9 cellular contexts compared by ENCODE assay signal in the genomic region with DNA sequence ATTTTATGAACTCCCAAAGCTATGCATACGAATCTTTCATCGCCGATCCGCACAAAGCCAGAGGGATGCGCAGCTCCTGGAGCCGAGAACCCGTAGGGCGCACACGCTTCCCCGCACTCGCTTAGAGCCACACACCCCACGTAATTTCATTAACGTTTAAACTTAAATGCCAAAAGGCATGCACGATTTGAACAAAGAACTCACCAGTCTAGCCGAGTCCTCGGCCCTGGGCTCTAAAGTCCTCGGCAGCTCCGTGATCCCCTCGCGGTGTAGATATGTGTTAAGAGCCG. TPM values are rescaled to one million over a fixed set of nuclear protein-coding genes. Genes with fewer than 3 reads are reported as not detected.
DNase-seq lines count a peak whose midpoint lies in the region; ATAC-seq and TF ChIP-seq lines count a peak whose summit lies in the region.
"Had no signal": no experiment of that assay in that cellular context is flagged by ENCODE, and none has a peak within 500 bp of the region (broad histone marks: within the 10 kb centered on the region; RNA-seq: fewer than 3 reads in every experiment).

No MANE protein-coding gene starts in this region.

- TF ChIP-seq CTCF in PC-3 (conservative IDR thresholded peaks at IDR 0.05; ENCODE audit: low read depth, low read length) (no peak; the same call in 1 of the 2 replicates), fibroblast of lung (conservative IDR thresholded peaks at IDR 0.05 in 1 of 2, IDR thresholded peaks at IDR 0.05 in 1 of 2; ENCODE audit: low read depth in 1 of 2, low read length in 2 of 2) (no peak), omental fat pad (IDR thresholded peaks at IDR 0.05) (no peak)

- H3K4me2 ChIP-seq in BLaER1 (peak overlapping the region; percentile 90), PC-3 (ENCODE audit: low read length) (peak overlapping the region; percentile 97), fibroblast of lung (ENCODE audit: extremely low read depth, insufficient read depth, low read length) (peak overlapping the region; percentile 73)

- H3K9me2 ChIP-seq in PC-3 (replicated peaks; ENCODE audit: low read length) = no peaks in the 10 kb centered on the region

- H3F3A ChIP-seq in PC-3 (ENCODE audit: low read length, unreplicated experiment) = no peaks in the 10 kb centered on the region

- H3K27ac ChIP-seq in BLaER1 (peak overlapping the region; percentile 95), PC-3 (ENCODE audit: low read length) (peak overlapping the region; percentile 90), fibroblast of lung (ENCODE audit: insufficient read depth, low read length) (peak overlapping the region; percentile 96)

- H3K36me3 ChIP-seq in BLaER1 (no peaks in the 10 kb centered on the region; the same call in 1 of the 2 replicates), PC-3 (ENCODE audit: low read depth, low read length) (no peaks in the 10 kb centered on the region), fibroblast of lung (ENCODE audit: control insufficient read depth, insufficient read depth, low read length) (no peaks in the 10 kb centered on the region)

- H3K4me3 ChIP-seq in BLaER1 (peak overlapping the region; percentile 95), PC-3 (ENCODE audit: low read length) (peak overlapping the region; percentile 96), fibroblast of lung (replicated peaks in 1 of 4; ENCODE audit: control extremely low read depth in 1 of 4, insufficient read depth in 1 of 4, low read depth in 3 of 4, low read length in 4 of 4) (peak overlapping the region; percentile 94 to 99 (median 95))

- POLR2A ChIA-PET in PC-3 (lab: Charles Lee; ENCODE audit: unreplicated experiment) = interaction anchor here (0.6 kb wide), 1 partner anchor 55 kb away, joined by 3 read pairs; no protein-coding TSS in a partner anchor

- peaks cover 33% of the 10 kb centered on the region for H4K20me1 ChIP-seq in BLaER1
- H4K20me1 ChIP-seq in PC-3 (ENCODE audit: low read length) = peaks cover 13% of the 10 kb centered on the region; the same call in 1 of the 2 replicates
- no peaks in the 10 kb centered on the region for H4K20me1 ChIP-seq in fibroblast of lung (ENCODE audit: control insufficient read depth, extremely low read depth, insufficient read depth, low read length)

- CTCF ChIA-PET in PC-3 (lab: Charles Lee) = interaction anchor here (1.5 kb wide), 1 partner anchor 57 kb away, joined by 6 read pairs; no protein-coding TSS in a partner anchor

- H3K27me3 ChIP-seq in BLaER1 (no peaks in the 10 kb centered on the region), PC-3 (ENCODE audit: low read length) (no peaks in the 10 kb centered on the region), fibroblast of lung (ENCODE audit: control insufficient read depth, insufficient read depth, low read length) (no peaks in the 10 kb centered on the region)

- TSS peak; percentile 65 for BruUV-seq in PC-3 (replicated peaks; lab: Mats Ljungman, UMichigan)

- H2AFZ ChIP-seq in PC-3 (ENCODE audit: low read length) = peak overlapping the region; percentile 87
- H2AFZ ChIP-seq in fibroblast of lung (ENCODE audit: low read length) = peak overlapping the region; percentile 52

- no peak for DNase-seq in PC-3
- no peak for DNase-seq in fibroblast of lung (ENCODE audit: low read depth in 2 of 2)
- no peak for DNase-seq in omental fat pad (ENCODE audit: low spot score)
- no peak for DNase-seq in MV-4-11 (lab: John Stamatoyannopoulos, UW)
- DNase-seq in AML-193 (lab: John Stamatoyannopoulos, UW) = no peak
- no peak for DNase-seq in ureter (ENCODE audit: low spot score)
- DNase-seq in UCSD-AML1 (lab: John Stamatoyannopoulos, UW; ENCODE audit: unreplicated experiment) = no peak
- DNase-seq: effector memory CD4-positive, alpha-beta T cell had no signal

- H3K9me3 ChIP-seq in BLaER1 (peaks cover 3% of the 10 kb centered on the region; the same call in 1 of the 2 replicates), PC-3 (ENCODE audit: low read length) (no peaks in the 10 kb centered on the region), fibroblast of lung (ENCODE audit: control insufficient read depth, insufficient read depth, low read depth, low read length) (no peaks in the 10 kb centered on the region)

- no peak; the same call in 1 of the 2 replicates for ATAC-seq in PC-3
- ATAC-seq in omental fat pad (ENCODE audit: low FRiP score) = peak; percentile 19

- H3K9ac ChIP-seq in BLaER1 = peak overlapping the region; percentile 94
- peak overlapping the region; percentile 87 for H3K9ac ChIP-seq in PC-3 (ENCODE audit: low read length)
- H3K9ac ChIP-seq in fibroblast of lung (ENCODE audit: insufficient read depth, low read length) = peak overlapping the region; percentile 85

- intact Hi-C loops in PC-3 (cut with micrococcal nuclease) = loop anchor here (5.0 to 10.0 kb wide), 3 partner anchors 581 to 881 kb away; no protein-coding TSS in a partner anchor

- peaks cover 51% of the 10 kb centered on the region for H3K79me2 ChIP-seq in PC-3 (ENCODE audit: low read length)
- H3K79me2 ChIP-seq in fibroblast of lung (ENCODE audit: control insufficient read depth, insufficient read depth, low read length) = peaks cover 50% of the 10 kb centered on the region

- peaks cover 36% of the 10 kb centered on the region for H3K4me1 ChIP-seq in BLaER1
- peaks cover 29% of the 10 kb centered on the region for H3K4me1 ChIP-seq in PC-3 (ENCODE audit: insufficient read depth, low read length)
- peaks cover 5% of the 10 kb centered on the region for H3K4me1 ChIP-seq in fibroblast of lung (ENCODE audit: control insufficient read depth, extremely low read depth, insufficient read depth, low read length)

RNA-seq across cellular contexts. Expression of a gene that starts 2.4 kb away (rescaled TPM):
- total RNA-seq in PC-3 (2014; rRNA removed) = 91.1 and 92.4 TPM in 2 replicates
- total RNA-seq in fibroblast of lung = 408 and 729 TPM in 2 replicates
- 151 and 188 TPM in 2 replicates for polyA plus RNA-seq in fibroblast of lung
- polyA plus RNA-seq in fibroblast of lung (2012) = 109 and 124 TPM in 2 replicates
- 1,250 and 1,562 TPM in 2 replicates for polyA minus RNA-seq in fibroblast of lung (ENCODE audit: low replicate concordance)
- 10 to 100 TPM; 35.3 to 90.8 (median 69.9) TPM for total RNA-seq in omental fat pad
- total RNA-seq in ureter = 185 TPM
